25 cellular contexts compared by ENCODE assay signal in the genomic region with DNA sequence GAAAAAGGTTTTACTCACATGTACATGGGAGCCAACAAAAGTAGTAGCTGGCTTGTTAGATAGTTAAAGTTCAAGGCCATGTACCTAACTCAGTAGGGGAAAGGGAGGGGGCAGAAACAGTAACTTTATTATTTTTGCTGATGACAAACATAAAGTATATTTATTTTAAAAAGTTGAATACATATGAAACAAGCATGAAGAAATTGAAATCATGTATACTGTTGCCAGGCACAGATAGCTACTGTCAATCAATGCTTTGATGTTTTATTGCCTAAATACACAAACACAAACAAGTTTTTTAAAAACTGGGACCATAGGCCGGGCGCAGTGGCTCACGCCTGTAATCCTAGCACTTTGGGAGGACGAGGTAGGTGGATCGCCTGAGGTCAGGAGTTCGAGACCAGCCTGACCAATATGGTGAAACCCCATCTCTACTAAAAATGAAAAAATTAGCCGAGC. TPM values are rescaled to one million over a fixed set of nuclear protein-coding genes. Genes with fewer than 3 reads are reported as not detected.
DNase-seq lines count a peak whose midpoint lies in the region; ATAC-seq, FAIRE-seq and TF ChIP-seq lines count a peak whose summit lies in the region.
"Had no signal": no experiment of that assay in that cellular context is flagged by ENCODE, and none has a peak within 500 bp of the region (broad histone marks: within the 10 kb centered on the region; RNA-seq: fewer than 3 reads in every experiment).

No MANE protein-coding gene starts in this region.

- peaks cover 6% of the 10 kb centered on the region for H3K36me3 Mint-ChIP-seq in activated T-cell treated with anti-CD3 and anti-CD28 coated beads, Interleukin-2, amount 50 U/mL, for 24 hours (ENCODE audit: low read depth)
- H3K36me3 Mint-ChIP-seq in activated T-cell treated with anti-CD3 and anti-CD28 coated beads, Interleukin-2, amount 50 U/mL, for 4 hours (ENCODE audit: insufficient read depth) = no peaks in the 10 kb centered on the region
- H3K36me3 Mint-ChIP-seq in activated CD8-positive, alpha-beta T cell treated with anti-CD3 and anti-CD28 coated beads for 36 hours (ENCODE audit: low read depth) = peaks cover 13% of the 10 kb centered on the region

- H3K27ac ChIP-seq in kidney (ENCODE audit: low read depth in 2 of 2, low read length in 2 of 2) (no peak overlapping the region), stomach (peak overlapping the region in 4 of 5 donors; percentile 20 to 81 (median 74))
- H3K27ac ChIP-seq: uterus had no signal

- H3K9ac ChIP-seq in kidney (ENCODE audit: low read length in 2 of 2) = no peak overlapping the region
- H3K9ac ChIP-seq: parathyroid adenoma had no signal

- peaks cover 4 to 5% of the 10 kb centered on the region in 2 donors for H3K4me1 ChIP-seq in kidney (ENCODE audit: control insufficient read depth in 1 of 2, insufficient read depth in 1 of 2, low read depth in 1 of 2, low read length in 2 of 2)
- H3K4me1 ChIP-seq in stomach = peaks cover 24 to 33% (median 31%) of the 10 kb centered on the region in 4 donors
- H3K4me1 ChIP-seq: uterus had no signal

- no peaks in the 10 kb centered on the region for H3K27me3 ChIP-seq in stomach
- H3K27me3 ChIP-seq: uterus had no signal

- intact Hi-C loops in activated CD8-positive, alpha-beta T cell treated with anti-CD3 and anti-CD28 coated beads for 36 hours (cut with micrococcal nuclease) = no loop called here
- intact Hi-C loops in kidney (cut with DNase I) (no loop called here), stomach (cut with DNase I; ENCODE audit: low total_unique reads) (no loop called here)

- no peak for FAIRE-seq in kidney (lab: Jason Lieb, UNC)
- FAIRE-seq: bronchial epithelial cell, H1 had no signal

- TF ChIP-seq EP300 in stomach (IDR thresholded peaks at IDR 0.05) = no peak

- 95 to 98% (median 96%) methylated on average over 7 of the region's 7 CpGs for WGBS in stomach, 5 donors

- CTCF ChIA-PET in activated CD8-positive, alpha-beta T cell treated with anti-CD3 and anti-CD28 coated beads for 36 hours (lab: Charles Lee) = interaction anchor here (2.0 to 7.5 kb wide), 5 partner anchors 8 to 38 kb away, joined by 6 to 75 read pairs (median 8); a partner anchor contains a TSS

- no peak for ATAC-seq in activated T-cell treated with anti-CD3 and anti-CD28 coated beads, Interleukin-2, amount 50 U/mL, for 4 hours
- ATAC-seq in activated CD8-positive, alpha-beta T cell treated with anti-CD3 and anti-CD28 coated beads for 36 hours = no peak
- ATAC-seq in GM21423 (IDR thresholded peaks at IDR 0.05; ENCODE audit: unreplicated experiment) (no peak), GM21619 (IDR thresholded peaks at IDR 0.05; ENCODE audit: unreplicated experiment) (no peak)
- ATAC-seq: natural killer cell treated with Interleukin-12 subunit alpha and Interleukin-12 subunit beta and Interleukin-15 and Interleukin-18, amount 100 ng/mL, for 72 hours; sciatic nerve had no signal

- H3K36me3 ChIP-seq in kidney (ENCODE audit: control insufficient read depth in 1 of 2, insufficient read depth in 2 of 2, low read length in 2 of 2) = no peaks in the 10 kb centered on the region
- no peaks in the 10 kb centered on the region for H3K36me3 ChIP-seq in stomach
- H3K36me3 ChIP-seq: uterus had no signal

- TF ChIP-seq POLR2A in stomach (IDR thresholded peaks at IDR 0.05) = no peak

- peaks cover 7% of the 10 kb centered on the region for H3K9me3 Mint-ChIP-seq in activated T-cell treated with anti-CD3 and anti-CD28 coated beads, Interleukin-2, amount 50 U/mL, for 24 hours
- H3K9me3 Mint-ChIP-seq in activated T-cell treated with anti-CD3 and anti-CD28 coated beads, Interleukin-2, amount 50 U/mL, for 4 hours = no peaks in the 10 kb centered on the region
- peaks cover 6% of the 10 kb centered on the region for H3K9me3 Mint-ChIP-seq in activated CD8-positive, alpha-beta T cell treated with anti-CD3 and anti-CD28 coated beads for 36 hours
- H3K9me3 Mint-ChIP-seq: dendritic cell treated with granulocyte-macrophage colony-stimulating factor and Interleukin-4, amounts not matched to agents 40 ng/mL and 50 ng/mL, for 4 days had no signal

- H3K4me1 Mint-ChIP-seq in activated T-cell treated with anti-CD3 and anti-CD28 coated beads, Interleukin-2, amount 50 U/mL, for 24 hours (ENCODE audit: low read depth) = peaks cover 57% of the 10 kb centered on the region
- H3K4me1 Mint-ChIP-seq in activated T-cell treated with anti-CD3 and anti-CD28 coated beads, Interleukin-2, amount 50 U/mL, for 4 hours (ENCODE audit: low read depth) = peaks cover 61% of the 10 kb centered on the region
- H3K4me1 Mint-ChIP-seq in activated CD8-positive, alpha-beta T cell treated with anti-CD3 and anti-CD28 coated beads for 36 hours (ENCODE audit: low read depth) = peaks cover 59% of the 10 kb centered on the region

- no peaks in the 10 kb centered on the region for H3K27me3 Mint-ChIP-seq in activated T-cell treated with anti-CD3 and anti-CD28 coated beads, Interleukin-2, amount 50 U/mL, for 24 hours
- H3K27me3 Mint-ChIP-seq in activated T-cell treated with anti-CD3 and anti-CD28 coated beads, Interleukin-2, amount 50 U/mL, for 4 hours (ENCODE audit: low read depth) = no peaks in the 10 kb centered on the region
- no peaks in the 10 kb centered on the region for H3K27me3 Mint-ChIP-seq in activated CD8-positive, alpha-beta T cell treated with anti-CD3 and anti-CD28 coated beads for 36 hours
- H3K27me3 Mint-ChIP-seq: dendritic cell treated with granulocyte-macrophage colony-stimulating factor and Interleukin-4, amounts not matched to agents 40 ng/mL and 50 ng/mL, for 4 days; memory B cell had no signal

- H3K4me3 Mint-ChIP-seq in activated T-cell treated with anti-CD3 and anti-CD28 coated beads, Interleukin-2, amount 50 U/mL, for 24 hours = no peak overlapping the region
- H3K4me3 Mint-ChIP-seq in activated T-cell treated with anti-CD3 and anti-CD28 coated beads, Interleukin-2, amount 50 U/mL, for 4 hours = no peak overlapping the region
- H3K4me3 Mint-ChIP-seq in activated CD8-positive, alpha-beta T cell treated with anti-CD3 and anti-CD28 coated beads for 36 hours = no peak overlapping the region
- H3K4me3 Mint-ChIP-seq: dendritic cell treated with granulocyte-macrophage colony-stimulating factor and Interleukin-4, amounts not matched to agents 40 ng/mL and 50 ng/mL, for 4 days; memory B cell; natural killer cell treated with Interleukin-12 subunit alpha and Interleukin-12 subunit beta and Interleukin-15 and Interleukin-18, amount 100 ng/mL, for 72 hours had no signal

- H3K9me3 ChIP-seq in kidney (ENCODE audit: control insufficient read depth in 1 of 2, low read length in 2 of 2) = no peaks in the 10 kb centered on the region
- H3K9me3 ChIP-seq in stomach = no peaks in the 10 kb centered on the region
- H3K9me3 ChIP-seq: uterus had no signal

- H3K4me3 ChIP-seq in kidney (ENCODE audit: low read length in 2 of 2) = no peak overlapping the region
- H3K4me3 ChIP-seq in stomach = no peak overlapping the region
- H3K4me3 ChIP-seq: uterus had no signal

- POLR2A ChIA-PET in activated CD8-positive, alpha-beta T cell treated with anti-CD3 and anti-CD28 coated beads for 36 hours (lab: Charles Lee) = interaction anchor here (1.2 to 5.3 kb wide), 3 partner anchors 8 to 17 kb away, joined by 3 to 58 read pairs (median 24); a partner anchor contains a TSS

- no peak for TF ChIP-seq CTCF in activated CD8-positive, alpha-beta T cell treated with anti-CD3 and anti-CD28 coated beads for 36 hours (IDR thresholded peaks at IDR 0.05)
- no peak for TF ChIP-seq CTCF in kidney (IDR thresholded peaks at IDR 0.05; ENCODE audit: borderline replicate concordance, extremely low read depth, insufficient read depth)
- TF ChIP-seq CTCF in stomach (IDR thresholded peaks at IDR 0.05) = no peak

- no peak for DNase-seq in activated T-cell treated with anti-CD3 and anti-CD28 coated beads, Interleukin-2, amount 50 U/mL, for 24 hours
- DNase-seq in activated T-cell treated with anti-CD3 and anti-CD28 coated beads, Interleukin-2, amount 50 U/mL, for 4 hours = no peak
- DNase-seq in activated CD8-positive, alpha-beta T cell treated with anti-CD3 and anti-CD28 coated beads for 36 hours = no peak
- DNase-seq in kidney (peak; percentile 14), stomach (no peak), medulla oblongata (ENCODE audit: extremely low spot score) (no peak)
- DNase-seq: C1 segment of cervical spinal cord, kidney glomerular epithelial cell, NCI-H2081, NCI-H345, OCI-M1, Right ventricle myocardium superior, substantia nigra, uterus had no signal

- peak overlapping the region; percentile 98 for H3K27ac Mint-ChIP-seq in activated T-cell treated with anti-CD3 and anti-CD28 coated beads, Interleukin-2, amount 50 U/mL, for 24 hours
- H3K27ac Mint-ChIP-seq in activated CD8-positive, alpha-beta T cell treated with anti-CD3 and anti-CD28 coated beads for 36 hours = peak overlapping the region; percentile 96

RNA-seq across cellular contexts. Expression of a gene that starts 7.6 kb away (rescaled TPM):
- total RNA-seq in activated T-cell treated with anti-CD3 and anti-CD28 coated beads, Interleukin-2, amount 50 U/mL, for 4 hours = 100 to 1,000 TPM; 155 to 172 (median 164) TPM
- total RNA-seq in activated CD8-positive, alpha-beta T cell treated with anti-CD3 and anti-CD28 coated beads for 36 hours = 100 to 1,000 TPM; 247 to 251 TPM
- total RNA-seq in kidney (42.0 TPM), stomach (100 to 1,000 TPM in 2 of 5 donors, 10 to 100 TPM in 3; 35.3 to 146 (median 73.5) TPM)
- polyA plus RNA-seq in kidney (ENCODE audit: insufficient read depth, low read depth, low replicate concordance) (16.2 TPM), stomach (10 to 100 TPM; 19.9 to 23.8 (median 19.9) TPM)

RNA-seq across cellular contexts. Expression of a gene that starts 38.8 kb away (rescaled TPM):
- 1 to 10 TPM; 1.2 to 2.5 (median 1.8) TPM for total RNA-seq in activated T-cell treated with anti-CD3 and anti-CD28 coated beads, Interleukin-2, amount 50 U/mL, for 4 hours
- total RNA-seq in activated CD8-positive, alpha-beta T cell treated with anti-CD3 and anti-CD28 coated beads for 36 hours = under 1 TPM; 0.50 to 0.85 TPM
- 2.1 TPM for total RNA-seq in kidney
- 1.3 TPM for polyA plus RNA-seq in kidney (ENCODE audit: insufficient read depth, low read depth, low replicate concordance)
- 10 to 100 TPM in 2 of 5 donors, under 1 TPM in 1, not detected in 2; 0.87 to 29.3 (median 16.9) TPM for total RNA-seq in stomach
- 100 to 1,000 TPM in 1 of 3 donors, 10 to 100 TPM in 2; 27.6 to 220 (median 40.9) TPM for polyA plus RNA-seq in stomach
- total RNA-seq: H1, LHCN-M2 had no signal
- polyA plus RNA-seq: AG04450, H1 had no signal

Comparison
In these comparisons a context has a peak if more than half of its experiments do, and no peak if none do; other contexts are left out.
1. H3K27ac ChIP-seq: peak in stomach (4 of 5); none in kidney (0 of 2).